ENCODE assay signal across 24 cellular contexts in the genomic region with DNA sequence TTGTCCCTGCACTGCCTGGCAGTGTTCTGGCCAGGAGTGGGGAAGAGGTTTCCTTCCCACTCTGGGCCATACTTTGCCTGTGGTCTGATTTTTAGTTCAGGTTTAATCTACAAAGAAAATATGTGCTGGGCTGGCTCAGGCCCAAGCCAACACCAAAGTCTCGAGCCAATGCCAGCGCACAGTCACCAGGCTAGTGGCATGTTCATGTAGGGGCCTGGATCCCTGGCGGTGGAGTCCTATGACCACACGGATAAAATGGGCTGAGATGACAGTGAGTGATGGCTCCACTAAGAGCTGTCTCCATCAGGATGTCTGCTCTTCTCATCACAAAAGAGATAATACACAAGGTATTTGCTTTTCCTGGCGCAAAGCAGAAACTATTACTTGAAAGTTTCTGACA.
DNase-seq lines count a peak whose midpoint lies in the region; ATAC-seq and TF ChIP-seq lines count a peak whose summit lies in the region.
"Had no signal": no experiment of that assay in that cellular context is flagged by ENCODE, and none has a peak within 500 bp of the region (broad histone marks: within the 10 kb centered on the region; RNA-seq: fewer than 3 reads in every experiment).

No MANE protein-coding gene starts in this region.

- H3K27me3 ChIP-seq in right atrium auricular region (no peaks in the 10 kb centered on the region), left lung (no peaks in the 10 kb centered on the region)
- H3K27me3 ChIP-seq: Peyer's patch, SJCRH30, tibial nerve had no signal

- no peaks in the 10 kb centered on the region for H3K36me3 ChIP-seq in right atrium auricular region
- no peaks in the 10 kb centered on the region for H3K36me3 ChIP-seq in left lung
- H3K36me3 ChIP-seq: Peyer's patch, SJCRH30, tibial nerve had no signal

- DNase-seq in Right ventricle myocardium inferior (ENCODE audit: missing footprints) (no peak), right atrium auricular region (ENCODE audit: low spot score) (no peak), astrocyte of the hippocampus (ENCODE audit: low read depth, low spot score) (peak; percentile 55), left lung (no peak), NCI-H1436 (lab: John Stamatoyannopoulos, UW) (no peak), NCI-H526 (lab: John Stamatoyannopoulos, UW) (no peak)
- DNase-seq: activated CD4-positive, alpha-beta memory T cell treated with anti-CD3 and anti-CD28 coated beads, Interleukin-2, amount 10 ng/mL, durations not matched to agents 7 days and 5 days; activated CD8-positive, alpha-beta memory T cell treated with anti-CD3 and anti-CD28 coated beads, Interleukin-2, amount 50 U/mL, for 48 hours; caudate nucleus; CD8-positive, alpha-beta memory T cell; dermis blood vessel endothelial cell; hypothalamus; immature natural killer cell; naive B cell; NCI-H524; nucleus accumbens; Peyer's patch; SJCRH30; stimulated activated naive CD8-positive, alpha-beta T cell treated with anti-CD3 and anti-CD28 coated beads, Interleukin-15, Interleukin-2, amounts not matched to agents 100 U/mL and 50 U/mL, for 24 hours; T-helper 1 cell had no signal

- H3K9me3 ChIP-seq in right atrium auricular region (peaks cover 0 to 6% of the 10 kb centered on the region in 2 donors), left lung (peaks cover 0 to 3% of the 10 kb centered on the region in 2 donors)
- H3K9me3 ChIP-seq: Peyer's patch had no signal

- H3K27ac ChIP-seq in right atrium auricular region: peak overlapping the region in 1 of 2 donors; percentile 29
- H3K27ac ChIP-seq in left lung: no peak overlapping the region
- H3K27ac ChIP-seq: Peyer's patch, SJCRH30, tibial nerve had no signal

- ATAC-seq in Right ventricle myocardium inferior (peak; percentile 35), left lung (peak; percentile 42), HG02885 (IDR thresholded peaks at IDR 0.05; ENCODE audit: poor library complexity, unreplicated experiment) (no peak), GM21390 (IDR thresholded peaks at IDR 0.05; ENCODE audit: unreplicated experiment) (no peak)
- ATAC-seq: activated CD4-positive, CD25-positive, alpha-beta regulatory T cell treated with anti-CD3 and anti-CD28 coated beads, Interleukin-2, amount 50 U/mL, for 24 hours; stimulated activated naive CD8-positive, alpha-beta T cell treated with anti-CD3 and anti-CD28 coated beads, Interleukin-15, Interleukin-2, amounts not matched to agents 100 U/mL and 50 U/mL, for 24 hours had no signal

- intact Hi-C loops in Right ventricle myocardium inferior (cut with DNase I) (no loop called here), left lung (cut with DNase I) (no loop called here)

- TF ChIP-seq CTCF in right atrium auricular region (IDR thresholded peaks at IDR 0.05) (no peak), left lung (IDR thresholded peaks at IDR 0.05) (no peak)

- H3K4me1 ChIP-seq in right atrium auricular region (peaks cover 0 to 23% of the 10 kb centered on the region in 2 donors), left lung (no peaks in the 10 kb centered on the region)
- H3K4me1 ChIP-seq: Peyer's patch, tibial nerve had no signal

- no peak overlapping the region for H3K4me3 ChIP-seq in right atrium auricular region
- H3K4me3 ChIP-seq in left lung: no peak overlapping the region
- H3K4me3 ChIP-seq: Peyer's patch, SJCRH30, tibial nerve had no signal

Comparison
In these comparisons a context has a peak if more than half of its experiments do, and no peak if none do; other contexts are left out.
1. ATAC-seq: peak in Right ventricle myocardium inferior (single experiment) and left lung (single experiment); none in HG02885 (single experiment) and GM21390 (single experiment).